15 cellular contexts compared by ENCODE assay signal in the genomic region with DNA sequence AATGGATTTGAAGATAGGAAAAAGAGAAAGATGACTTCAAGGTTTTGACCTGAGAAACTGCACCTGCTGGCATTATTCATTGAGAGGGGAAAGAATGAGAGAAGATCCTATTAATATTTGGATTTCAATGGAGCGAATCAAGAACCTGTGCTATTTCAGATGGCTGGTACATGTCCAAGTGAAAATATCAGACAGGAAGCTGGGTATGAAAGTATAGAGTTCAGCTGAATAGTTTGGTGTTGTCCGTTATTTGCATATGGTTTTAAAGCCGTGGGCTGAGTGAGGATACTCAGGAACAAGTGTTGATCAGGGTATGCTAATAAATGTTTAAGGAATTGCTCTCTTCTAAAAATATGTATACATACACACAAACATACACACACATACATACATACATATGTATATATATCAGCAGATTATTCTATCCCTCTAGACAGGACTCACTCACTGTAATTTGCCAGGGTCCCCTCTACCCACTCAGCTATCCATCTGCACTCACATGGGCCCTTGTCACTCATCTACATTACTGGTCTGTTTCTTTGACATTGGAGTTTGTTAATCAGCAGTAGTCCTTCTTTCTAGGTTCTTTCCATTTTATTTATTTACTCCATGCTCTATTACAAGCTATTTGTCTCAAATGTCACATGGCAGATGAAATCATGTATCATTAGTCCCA. TPM values are rescaled to one million over a fixed set of nuclear protein-coding genes. Genes with fewer than 3 reads are reported as not detected.
DNase-seq lines count a peak whose midpoint lies in the region; ATAC-seq, FAIRE-seq and TF ChIP-seq lines count a peak whose summit lies in the region.
"Had no signal": no experiment of that assay in that cellular context is flagged by ENCODE, and none has a peak within 500 bp of the region (broad histone marks: within the 10 kb centered on the region; RNA-seq: fewer than 3 reads in every experiment).

No MANE protein-coding gene starts in this region.

- H3K36me3 ChIP-seq in HepG2 (replicated peaks in 1 of 2; ENCODE audit: control insufficient read depth in 1 of 2, insufficient read depth in 2 of 2, low read length in 2 of 2): no peaks in the 10 kb centered on the region
- H3K36me3 ChIP-seq: Peyer's patch had no signal

- no peak for TF ChIP-seq RAD21 in HepG2 (CRISPR knock-in tag; IDR thresholded peaks at IDR 0.05)

- intact Hi-C loops in HepG2 (cut with micrococcal nuclease; ENCODE audit: unreplicated experiment) (no loop called here), lower leg skin (cut with DNase I; ENCODE audit: low total_unique reads) (no loop called here)

- peak; percentile 8 for DNase-seq in germinal center (ENCODE audit: low spot score)
- no peak for DNase-seq in HepG2 (ENCODE audit: low spot score)
- no peak for DNase-seq in NCI-H446 treated with DMSO at 0.1 percent for 48 hours (lab: John Stamatoyannopoulos, UW)
- no peak for DNase-seq in lower leg skin (ENCODE audit: low spot score in 2 of 2)
- no peak for DNase-seq in mesenteric fat pad (ENCODE audit: low spot score)
- DNase-seq: activated T-cell treated with anti-CD3 and anti-CD28 coated beads for 4 hours, anterior cingulate cortex, mesendoderm, NCI-H1105, Peyer's patch, testis had no signal

- no TSS peak for BruUV-seq in HepG2 (replicated peaks; lab: Mats Ljungman, UMichigan)

- TF ChIP-seq POLR2A in HepG2 (IDR thresholded peaks at IDR 0.05; ENCODE audit: insufficient read depth in 1 of 2, low read depth in 2 of 2, low read length in 2 of 2) (no peak), lower leg skin (IDR thresholded peaks at IDR 0.05) (no peak)

- FAIRE-seq in HepG2 (lab: Jason Lieb, UNC): no peak
- FAIRE-seq: endometrium had no signal

- TF ChIP-seq EP300 in HepG2 (IDR thresholded peaks at IDR 0.05; ENCODE audit: low read depth in 2 of 2, low read length in 2 of 2) (no peak), HepG2 (CRISPR knock-in tag; IDR thresholded peaks at IDR 0.05; ENCODE audit: borderline replicate concordance) (no peak)

- peak; percentile 97 for ATAC-seq in GM18909 (IDR thresholded peaks at IDR 0.05; ENCODE audit: poor library complexity, unreplicated experiment)
- peak; percentile 96 for ATAC-seq in GM21723 (IDR thresholded peaks at IDR 0.05; ENCODE audit: unreplicated experiment)
- ATAC-seq in HG03103 (IDR thresholded peaks at IDR 0.05; ENCODE audit: low read depth, unreplicated experiment): peak; percentile 92
- ATAC-seq in HepG2: no peak

- TF ChIP-seq CTCF in HepG2 (CRISPR knock-in tag; IDR thresholded peaks at IDR 0.05): no peak
- TF ChIP-seq CTCF in lower leg skin (IDR thresholded peaks at IDR 0.05): no peak

- H3K9me3 ChIP-seq in HepG2 (ENCODE audit: low read length): no peaks in the 10 kb centered on the region
- H3K9me3 ChIP-seq: Peyer's patch, testis had no signal

- WGBS in HepG2 (ENCODE audit: low lambda C conversion rate): 28% methylated on average over 3 of the region's 3 CpGs
- WGBS in lower leg skin, 2 donors: 82 to 87% methylated on average over 3 of the region's 3 CpGs

- peaks cover 25% of the 10 kb centered on the region for H3K4me1 ChIP-seq in HepG2 (ENCODE audit: insufficient read depth, low read length)
- H3K4me1 ChIP-seq: Peyer's patch, testis had no signal

- CTCF ChIA-PET in HepG2 (lab: Yijun Ruan, JAX; ENCODE audit: low intra/inter-chr PET ratio, low total read pairs): no interaction called here

- no peak overlapping the region for H3K4me2 ChIP-seq in HepG2 (ENCODE audit: low read depth, low read length)

- H3K4me3 ChIP-seq in HepG2 (replicated peaks in 1 of 3; ENCODE audit: insufficient read depth in 1 of 3, low read depth in 2 of 3, low read length in 3 of 3): no peak overlapping the region
- H3K4me3 ChIP-seq in lower leg skin (ENCODE audit: low read depth, poor library complexity, severe bottlenecking): no peak overlapping the region
- H3K4me3 ChIP-seq: Peyer's patch, testis had no signal

- no peak overlapping the region for H3K27ac ChIP-seq in HepG2 (ENCODE audit: extremely low read length, insufficient read depth, low read length)
- H3K27ac ChIP-seq: Peyer's patch, testis had no signal

- in situ Hi-C loops in HepG2 (cut with HindIII; ENCODE audit: extremely low pct_ligation_motif_present, low pct_unique_long_range_greater_than_20kb): no loop called here

- no peaks in the 10 kb centered on the region for H3K27me3 ChIP-seq in HepG2 (ENCODE audit: control insufficient read depth in 1 of 2, insufficient read depth in 2 of 2, low read length in 2 of 2)
- H3K27me3 ChIP-seq: Peyer's patch, testis had no signal

- POLR2A ChIA-PET in HepG2 (lab: Yijun Ruan, JAX): no interaction called here

- H3K79me2 ChIP-seq in HepG2 (ENCODE audit: insufficient read depth, low read length): no peaks in the 10 kb centered on the region

- no peak overlapping the region for H3K9ac ChIP-seq in HepG2 (ENCODE audit: insufficient read depth, low read depth, low read length)

- H2AFZ ChIP-seq in HepG2 (ENCODE audit: low read length): no peak overlapping the region

- no peaks in the 10 kb centered on the region for H4K20me1 ChIP-seq in HepG2 (ENCODE audit: insufficient read depth, low read length)

TF ChIP-seq in HepG2, 621 proteins besides CTCF, POLR2A, EP300 and RAD21:
- TF ChIP-seq ZSCAN21 (CRISPR knock-in tag; IDR thresholded peaks at IDR 0.05; ENCODE audit: borderline replicate concordance) (no peak), SP1 (IDR thresholded peaks at IDR 0.05) (no peak), SP1 (CRISPR knock-in tag; IDR thresholded peaks at IDR 0.05) (no peak), NBN (conservative IDR thresholded peaks at IDR 0.05) (no peak)
- TF ChIP-seq, protein P1, sequence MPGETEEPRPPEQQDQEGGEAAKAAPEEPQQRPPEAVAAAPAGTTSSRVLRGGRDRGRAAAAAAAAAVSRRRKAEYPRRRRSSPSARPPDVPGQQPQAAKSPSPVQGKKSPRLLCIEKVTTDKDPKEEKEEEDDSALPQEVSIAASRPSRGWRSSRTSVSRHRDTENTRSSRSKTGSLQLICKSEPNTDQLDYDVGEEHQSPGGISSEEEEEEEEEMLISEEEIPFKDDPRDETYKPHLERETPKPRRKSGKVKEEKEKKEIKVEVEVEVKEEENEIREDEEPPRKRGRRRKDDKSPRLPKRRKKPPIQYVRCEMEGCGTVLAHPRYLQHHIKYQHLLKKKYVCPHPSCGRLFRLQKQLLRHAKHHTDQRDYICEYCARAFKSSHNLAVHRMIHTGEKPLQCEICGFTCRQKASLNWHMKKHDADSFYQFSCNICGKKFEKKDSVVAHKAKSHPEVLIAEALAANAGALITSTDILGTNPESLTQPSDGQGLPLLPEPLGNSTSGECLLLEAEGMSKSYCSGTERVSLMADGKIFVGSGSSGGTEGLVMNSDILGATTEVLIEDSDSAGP (CRISPR knock-in tag; IDR thresholded peaks at IDR 0.05; ENCODE audit: borderline replicate concordance): no peak

RNA-seq across cellular contexts. Expression of a gene that starts 33.9 kb away (rescaled TPM):
- total RNA-seq in HepG2 (2016; rRNA removed; fragmentation: Illumina TruSeq; extraction: Trizol): 0.60 and 0.86 TPM in 2 replicates
- under 0.01 and 0.26 TPM in 2 replicates for total RNA-seq in HepG2 (2016; cell fraction: cytosol; rRNA removed; fragmentation: Illumina TruSeq; extraction: Trizol; ENCODE audit: low read depth)
- 0.83 and 0.97 TPM in 2 replicates for total RNA-seq in HepG2 (2016; cell fraction: insoluble cytoplasmic fraction; rRNA removed; fragmentation: Illumina TruSeq; extraction: Trizol)
- total RNA-seq in HepG2 (2016; cell fraction: membrane; rRNA removed; fragmentation: Illumina TruSeq; extraction: Trizol): 0.22 and 0.28 TPM in 2 replicates
- total RNA-seq in HepG2 (2016; cell fraction: nucleus; rRNA removed; fragmentation: Illumina TruSeq; extraction: Trizol): 1.8 and 2.1 TPM in 2 replicates
- polyA plus RNA-seq in HepG2 (2011; rRNA removed): 0.18 and 0.35 TPM in 2 replicates
- polyA plus RNA-seq in HepG2 (2011; cell fraction: cytosol; rRNA removed): 0.13 and 0.22 TPM in 2 replicates
- polyA plus RNA-seq in HepG2 (2011; cell fraction: nucleus; rRNA removed): 0.13 and 0.45 TPM in 2 replicates
- polyA plus RNA-seq in HepG2 (2012): 0.09 and 0.27 TPM in 2 replicates
- polyA plus RNA-seq in HepG2 (2016; cell fraction: cytosol; fragmentation: Illumina TruSeq; extraction: Trizol; ENCODE audit: low read depth): 0.09 and 0.10 TPM in 2 replicates
- polyA plus RNA-seq in HepG2 (2016; cell fraction: insoluble cytoplasmic fraction; fragmentation: Illumina TruSeq; extraction: Trizol; ENCODE audit: low read depth): 0.30 and 0.37 TPM in 2 replicates
- 0.06 and 0.23 TPM in 2 replicates for polyA plus RNA-seq in HepG2 (2016; cell fraction: membrane; fragmentation: Illumina TruSeq; extraction: Trizol; ENCODE audit: low read depth)
- polyA plus RNA-seq in HepG2 (2016; cell fraction: nucleus; fragmentation: Illumina TruSeq; extraction: Trizol; ENCODE audit: insufficient read depth, low read depth): 0.15 and 0.36 TPM in 2 replicates
- 1.7 and 5.0 TPM in 2 replicates for polyA minus RNA-seq in HepG2 (2011; rRNA and poly(A)+ RNA removed; ENCODE audit: low replicate concordance)
- polyA minus RNA-seq in HepG2 (2011; cell fraction: cytosol; rRNA and poly(A)+ RNA removed): 0.88 and 0.99 TPM in 2 replicates
- 1.7 and 3.2 TPM in 2 replicates for polyA minus RNA-seq in HepG2 (2011; cell fraction: nucleus; rRNA and poly(A)+ RNA removed)
- total RNA-seq in lower leg skin: 10 to 100 TPM; 37.4 to 69.3 (median 42.7) TPM
- 7.6 TPM for total RNA-seq in mesenteric fat pad
